In genomic region chr17:43360376-43360738, GRCh38 we compare ENCODE assay signal across 8 cellular contexts. TPM values are rescaled to one million over a fixed set of nuclear protein-coding genes. Genes with fewer than 3 reads are reported as not detected.
DNase-seq lines count a peak whose midpoint lies in the region; ATAC-seq lines count a peak whose summit lies in the region.

No MANE protein-coding gene starts in this region.

- WGBS in mesenchymal stem cell, result 7% methylated on average over 11 of the region's 18 CpGs

- H3K36me3 ChIP-seq in mesenchymal stem cell (ENCODE audit: control insufficient read depth in 1 of 2, insufficient read depth in 2 of 2, low read depth in 1 of 2, low read length in 2 of 2), result no peaks in the 10 kb centered on the region

- H2BK15ac ChIP-seq in mesenchymal stem cell (ENCODE audit: low read depth, poor library complexity, severe bottlenecking), result no peak overlapping the region

- H3K27ac ChIP-seq in mesenchymal stem cell (ENCODE audit: low read length, poor library complexity, severe bottlenecking), result peak overlapping the region; percentile 93

- DNase-seq in ELR (ENCODE audit: low read depth) (peak; percentile 95), NCI-H2227 (lab: John Stamatoyannopoulos, UW; ENCODE audit: unreplicated experiment) (peak; percentile 80), mesenchymal stem cell (no peak), epidermal melanocyte (ENCODE audit: insufficient read length, low spot score) (no peak)
- peak; percentile 71 to 79 for DNase-seq in activated CD4-positive, alpha-beta T cell treated with anti-CD3 and anti-CD28 coated beads for 4 hours
- DNase-seq in stimulated activated CD8-positive, alpha-beta memory T cell treated with anti-CD3 and anti-CD28 coated beads, Interleukin-4, amount 100 ng/mL, for 4 hours (ENCODE audit: low read depth in 2 of 2, low spot score in 1 of 2), result peak; percentile 55 to 59

- H3K27ac Mint-ChIP-seq in dendritic cell treated with granulocyte-macrophage colony-stimulating factor and Interleukin-4, amounts not matched to agents 40 ng/mL and 50 ng/mL, for 4 days, result peak overlapping the region; percentile 100

- H3K4me1 ChIP-seq in mesenchymal stem cell (ENCODE audit: control insufficient read depth, insufficient read depth, low read depth, low read length), result peaks cover 9% of the 10 kb centered on the region

- H3K14ac ChIP-seq in mesenchymal stem cell (ENCODE audit: low read length in 2 of 2), result no peak overlapping the region

- peak overlapping the region; percentile 0 for H4K8ac ChIP-seq in mesenchymal stem cell (ENCODE audit: low read length)

- ATAC-seq in HG02588 (IDR thresholded peaks at IDR 0.05; ENCODE audit: unreplicated experiment), result peak; percentile 16

- no peaks in the 10 kb centered on the region for H3K9me3 Mint-ChIP-seq in dendritic cell treated with granulocyte-macrophage colony-stimulating factor and Interleukin-4, amounts not matched to agents 40 ng/mL and 50 ng/mL, for 4 days

- peaks cover 6% of the 10 kb centered on the region for H3K36me3 Mint-ChIP-seq in dendritic cell treated with granulocyte-macrophage colony-stimulating factor and Interleukin-4, amounts not matched to agents 40 ng/mL and 50 ng/mL, for 4 days (ENCODE audit: low read depth)

- intact Hi-C loops in dendritic cell treated with granulocyte-macrophage colony-stimulating factor and Interleukin-4, amounts not matched to agents 40 ng/mL and 50 ng/mL, for 4 days (cut with micrococcal nuclease), result loop anchor here (2.0 kb wide), 1 partner anchor 28 kb away; no protein-coding TSS in a partner anchor

- no peak overlapping the region for H2AK5ac ChIP-seq in mesenchymal stem cell (ENCODE audit: low read length, severe bottlenecking)

- H3K4me1 Mint-ChIP-seq in dendritic cell treated with granulocyte-macrophage colony-stimulating factor and Interleukin-4, amounts not matched to agents 40 ng/mL and 50 ng/mL, for 4 days (ENCODE audit: low read depth), result peaks cover 46% of the 10 kb centered on the region

- peak overlapping the region; percentile 30 for H2AFZ ChIP-seq in mesenchymal stem cell (ENCODE audit: low read depth, low read length)

- peak overlapping the region; percentile 80 for H3K4me2 ChIP-seq in mesenchymal stem cell (ENCODE audit: low read length, poor library complexity, severe bottlenecking)

- no peaks in the 10 kb centered on the region for H3K9me3 ChIP-seq in mesenchymal stem cell (ENCODE audit: control insufficient read depth, low read length)

- H2BK5ac ChIP-seq in mesenchymal stem cell (ENCODE audit: low read depth, low read length, poor library complexity, severe bottlenecking), result no peak overlapping the region

- H3K27me3 Mint-ChIP-seq in dendritic cell treated with granulocyte-macrophage colony-stimulating factor and Interleukin-4, amounts not matched to agents 40 ng/mL and 50 ng/mL, for 4 days, result peaks cover 2% of the 10 kb centered on the region

- H3K4me3 ChIP-seq in mesenchymal stem cell (ENCODE audit: insufficient read depth in 1 of 2, low read depth in 1 of 2, low read length in 2 of 2), result peak overlapping the region in 1 of 2 experiments; percentile 79

- H3K4me3 Mint-ChIP-seq in dendritic cell treated with granulocyte-macrophage colony-stimulating factor and Interleukin-4, amounts not matched to agents 40 ng/mL and 50 ng/mL, for 4 days, result peak overlapping the region; percentile 76

- no peak overlapping the region for H4K91ac ChIP-seq in mesenchymal stem cell (ENCODE audit: low read length)

- H2BK120ac ChIP-seq in mesenchymal stem cell (ENCODE audit: low read depth, low read length), result no peak overlapping the region

- H3K4ac ChIP-seq in mesenchymal stem cell (ENCODE audit: low read depth in 1 of 2, low read length in 2 of 2), result peak overlapping the region in 1 of 2 experiments; percentile 24

- peak overlapping the region; percentile 99 for H3K9ac ChIP-seq in mesenchymal stem cell (ENCODE audit: low read length)

- no peaks in the 10 kb centered on the region for H3K79me1 ChIP-seq in mesenchymal stem cell (replicated peaks; ENCODE audit: low read length, poor library complexity, severe bottlenecking)

- no peak overlapping the region for H3K23ac ChIP-seq in mesenchymal stem cell (ENCODE audit: low read length in 2 of 2)

- H3K18ac ChIP-seq in mesenchymal stem cell (ENCODE audit: low read depth in 1 of 2, low read length in 2 of 2), result peak overlapping the region; percentile 59 to 68

- H3K27me3 ChIP-seq in mesenchymal stem cell (ENCODE audit: control insufficient read depth in 1 of 2, insufficient read depth in 1 of 2, low read length in 2 of 2), result no peaks in the 10 kb centered on the region

- peak overlapping the region in 1 of 2 experiments; percentile 72 for H2BK12ac ChIP-seq in mesenchymal stem cell (ENCODE audit: low read length in 2 of 2)

RNA-seq across cellular contexts. Expression of gene ARL4D, which starts 38.4 kb away (rescaled TPM):
- polyA plus RNA-seq in mesenchymal stem cell (2013, experiment 1 of 2), result 8.4 TPM
- polyA plus RNA-seq in mesenchymal stem cell (2013, experiment 2 of 2), result 8.7 TPM

Comparison
In these comparisons a context has a peak if more than half of its experiments do, and no peak if none do; other contexts are left out.
1. DNase-seq: peak in ELR (single experiment), NCI-H2227 (single experiment), activated CD4-positive, alpha-beta T cell treated with anti-CD3 and anti-CD28 coated beads for 4 hours (2 of 2) and stimulated activated CD8-positive, alpha-beta memory T cell treated with anti-CD3 and anti-CD28 coated beads, Interleukin-4, amount 100 ng/mL, for 4 hours (2 of 2); none in mesenchymal stem cell (single experiment) and epidermal melanocyte (single experiment).